In the genomic region with DNA sequence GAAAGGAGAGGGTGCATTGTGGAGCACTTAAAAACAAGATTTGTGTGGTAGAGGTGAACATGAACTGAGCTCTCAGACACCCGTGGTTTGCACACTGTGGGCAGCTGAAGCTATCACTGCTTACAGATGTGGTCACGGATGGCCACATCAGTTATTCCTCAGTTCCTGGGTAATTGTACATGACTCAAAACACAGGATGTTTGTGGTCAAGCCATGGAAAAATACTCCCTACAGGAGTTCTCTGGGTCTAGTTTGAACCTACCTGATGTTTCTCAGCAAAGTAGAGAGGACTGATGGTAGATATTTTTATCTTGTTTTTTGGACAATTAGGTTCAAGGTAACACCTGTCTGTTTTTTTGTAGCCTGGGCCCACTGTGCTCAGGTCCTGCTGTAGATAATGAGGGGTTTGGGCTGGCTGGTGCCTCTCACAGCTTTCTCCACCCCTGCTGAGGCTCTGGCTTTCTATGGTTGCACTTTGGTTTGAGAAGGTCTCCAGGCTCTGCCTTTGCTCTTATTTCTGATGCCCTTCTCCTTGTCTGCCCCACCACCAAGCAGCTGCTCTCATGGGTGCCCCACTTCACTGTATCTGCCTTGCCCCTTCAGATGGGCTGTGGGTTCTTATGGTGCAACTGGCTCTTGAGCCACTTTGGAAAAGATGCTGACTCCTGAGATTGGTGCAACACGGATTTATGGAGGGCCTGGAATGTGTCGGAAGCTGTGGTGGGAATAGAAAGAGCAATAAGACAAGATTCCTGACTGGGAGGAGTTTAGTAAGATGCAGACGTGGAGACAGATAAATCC, we compare ENCODE assay signal across 8 cellular contexts. TPM values are rescaled to one million over a fixed set of nuclear protein-coding genes. Genes with fewer than 3 reads are reported as not detected.
DNase-seq lines count a peak whose midpoint lies in the region; ATAC-seq and TF ChIP-seq lines count a peak whose summit lies in the region.

No MANE protein-coding gene starts in this region.

- no peaks in the 10 kb centered on the region for H3K9me3 Mint-ChIP-seq in stimulated activated effector memory CD8-positive, alpha-beta T cell treated with anti-CD3 and anti-CD28 coated beads, Interleukin-12 subunit alpha, Interleukin-12 subunit beta, amount 100 ng/mL, for 72 hours
- peaks cover 5% of the 10 kb centered on the region for H3K9me3 Mint-ChIP-seq in mesothelial cell of epicardium

- H3K4me1 ChIP-seq in spleen, result peaks cover 0 to 46% (median 10%) of the 10 kb centered on the region in 6 donors

- no peak for TF ChIP-seq POLR2A in spleen (IDR thresholded peaks at IDR 0.05)

- peaks cover 65% of the 10 kb centered on the region for H3K4me1 Mint-ChIP-seq in stimulated activated effector memory CD8-positive, alpha-beta T cell treated with anti-CD3 and anti-CD28 coated beads, Interleukin-12 subunit alpha, Interleukin-12 subunit beta, amount 100 ng/mL, for 72 hours
- peaks cover 3% of the 10 kb centered on the region for H3K4me1 Mint-ChIP-seq in mesothelial cell of epicardium

- H3K4me3 ChIP-seq in fibroblast of pulmonary artery (replicated peaks; ENCODE audit: low read depth, low read length) (no peak overlapping the region), spleen (no peak overlapping the region)

- H3K36me3 ChIP-seq in spleen, result no peaks in the 10 kb centered on the region

- DNase-seq in M059J (ENCODE audit: low read depth) (peak; percentile 96), fibroblast of pulmonary artery (ENCODE audit: low read depth) (peak; percentile 76), spleen (no peak), mesothelial cell of epicardium (ENCODE audit: low spot score in 2 of 2, unreplicated experiment in 2 of 2) (no peak), SK-N-DZ (ENCODE audit: low spot score) (no peak)
- peak; percentile 37 to 68 for DNase-seq in activated CD8-positive, alpha-beta memory T cell treated with anti-CD3 and anti-CD28 coated beads for 4 hours (ENCODE audit: low read depth in 2 of 2)
- peak; percentile 23 to 69 for DNase-seq in stimulated activated effector memory CD8-positive, alpha-beta T cell treated with anti-CD3 and anti-CD28 coated beads, Interleukin-12 subunit alpha, Interleukin-12 subunit beta, amount 100 ng/mL, for 72 hours (ENCODE audit: low spot score in 2 of 2)

- peak overlapping the region; percentile 4 for H3K27ac Mint-ChIP-seq in stimulated activated effector memory CD8-positive, alpha-beta T cell treated with anti-CD3 and anti-CD28 coated beads, Interleukin-12 subunit alpha, Interleukin-12 subunit beta, amount 100 ng/mL, for 72 hours
- no peak overlapping the region for H3K27ac Mint-ChIP-seq in mesothelial cell of epicardium

- H3K27me3 ChIP-seq in spleen (replicated peaks in 1 of 7), result peaks cover 0 to 27% (median 0%) of the 10 kb centered on the region in 7 donors

- no peak overlapping the region for H3K27ac ChIP-seq in spleen

- ATAC-seq in stimulated activated effector memory CD8-positive, alpha-beta T cell treated with anti-CD3 and anti-CD28 coated beads, Interleukin-12 subunit alpha, Interleukin-12 subunit beta, amount 100 ng/mL, for 72 hours, result peak; percentile 91
- ATAC-seq in GM21515 (IDR thresholded peaks at IDR 0.05; ENCODE audit: unreplicated experiment), result no peak

- peak overlapping the region; percentile 27 for H3K4me3 Mint-ChIP-seq in stimulated activated effector memory CD8-positive, alpha-beta T cell treated with anti-CD3 and anti-CD28 coated beads, Interleukin-12 subunit alpha, Interleukin-12 subunit beta, amount 100 ng/mL, for 72 hours
- no peak overlapping the region for H3K4me3 Mint-ChIP-seq in mesothelial cell of epicardium

- intact Hi-C loops in spleen (cut with DNase I; ENCODE audit: low total_unique reads), result no loop called here

- no peaks in the 10 kb centered on the region for H3K27me3 Mint-ChIP-seq in mesothelial cell of epicardium (ENCODE audit: low read depth)

- 54 to 66% (median 59%) methylated on average over 5 of the region's 5 CpGs for WGBS in spleen, 5 donors

- no peak for TF ChIP-seq CTCF in fibroblast of pulmonary artery (IDR thresholded peaks at IDR 0.05; ENCODE audit: low read length, missing control alignments)
- no peak for TF ChIP-seq CTCF in spleen (IDR thresholded peaks at IDR 0.05 in 8 of 11, conservative IDR thresholded peaks at IDR 0.05 in 3 of 11)
- no peak for TF ChIP-seq CTCF in mesothelial cell of epicardium (IDR thresholded peaks at IDR 0.05; ENCODE audit: unreplicated experiment)

- no peaks in the 10 kb centered on the region for H3K36me3 Mint-ChIP-seq in stimulated activated effector memory CD8-positive, alpha-beta T cell treated with anti-CD3 and anti-CD28 coated beads, Interleukin-12 subunit alpha, Interleukin-12 subunit beta, amount 100 ng/mL, for 72 hours
- H3K36me3 Mint-ChIP-seq in mesothelial cell of epicardium, result no peaks in the 10 kb centered on the region

- H3K9me3 ChIP-seq in spleen, result peaks cover 0 to 5% (median 0%) of the 10 kb centered on the region in 8 donors

RNA-seq across cellular contexts. Expression of a gene that starts 40.1 kb away (rescaled TPM):
- 23.7 and 33.5 TPM in 2 replicates for total RNA-seq in M059J (2014; rRNA removed; shearing (Covaris generic))
- total RNA-seq in spleen (1 to 10 TPM; 1.0 to 3.6 (median 3.0) TPM), mesothelial cell of epicardium (1.3 to 1.4 TPM (median 1.3 TPM) in 3 replicates)
- polyA plus RNA-seq in spleen, result under 1 TPM; 0.15 to 0.80 (median 0.18) TPM
- polyA plus RNA-seq in SK-N-DZ (2014; cell fraction: cytosol; rRNA removed), result not detected in 2 replicates
- polyA plus RNA-seq in SK-N-DZ (2014; cell fraction: nucleus; rRNA removed), result not detected in 2 replicates

Comparison
In these comparisons a context has a peak if more than half of its experiments do, and no peak if none do; other contexts are left out.
1. DNase-seq: peak in M059J (single experiment), activated CD8-positive, alpha-beta memory T cell treated with anti-CD3 and anti-CD28 coated beads for 4 hours (2 of 2), fibroblast of pulmonary artery (single experiment) and stimulated activated effector memory CD8-positive, alpha-beta T cell treated with anti-CD3 and anti-CD28 coated beads, Interleukin-12 subunit alpha, Interleukin-12 subunit beta, amount 100 ng/mL, for 72 hours (2 of 2); none in spleen (single experiment), mesothelial cell of epicardium (0 of 2) and SK-N-DZ (single experiment).